9 cellular contexts compared by ENCODE assay signal in genomic region chr7:29337628-29338116, GRCh38.
A peak's percentile ranks its signal among the peaks of the same experiment; 100 is the strongest.
DNase-seq lines count a peak whose midpoint lies in the region; ATAC-seq, FAIRE-seq and TF ChIP-seq lines count a peak whose summit lies in the region.
"Had no signal": no experiment of that assay in that cellular context is flagged by ENCODE, and none has a peak within 500 bp of the region (broad histone marks: within the 10 kb centered on the region; RNA-seq: fewer than 3 reads in every experiment).

No MANE protein-coding gene starts in this region.

- intact Hi-C loops in activated T-helper 1 cell treated with anti-CD3 and anti-CD28 coated beads, Interleukin-12 subunit alpha, Interleukin-12 subunit beta, Interleukin-2, Interleukin-4 antibody, amounts not matched to agents 30 ng/mL and 10 ng/mL and 1 ng/mL, durations not matched to agents 14 hours and 24 hours and 36 hours (cut with micrococcal nuclease), result no loop called here
- intact Hi-C loops in HepG2 (cut with micrococcal nuclease; ENCODE audit: unreplicated experiment), result loop anchor here (1.0 to 5.0 kb wide), 3 partner anchors 90 to 147 kb away; no protein-coding TSS in a partner anchor

- no peak overlapping the region for H2AFZ ChIP-seq in HepG2 (ENCODE audit: low read length)
- H2AFZ ChIP-seq: parathyroid adenoma had no signal

- BruUV-seq in HepG2 (replicated peaks; lab: Mats Ljungman, UMichigan), result no TSS peak

- H3K36me3 ChIP-seq in HepG2 (replicated peaks in 1 of 2; ENCODE audit: control insufficient read depth in 1 of 2, insufficient read depth in 2 of 2, low read length in 2 of 2), result no peaks in the 10 kb centered on the region

- H3K4me2 ChIP-seq in HepG2 (ENCODE audit: low read depth, low read length), result peak overlapping the region; percentile 69

- H3K27ac Mint-ChIP-seq in activated T-helper 1 cell treated with anti-CD3 and anti-CD28 coated beads, Interleukin-12 subunit alpha, Interleukin-12 subunit beta, Interleukin-2, Interleukin-4 antibody, amounts not matched to agents 30 ng/mL and 10 ng/mL and 1 ng/mL, durations not matched to agents 14 hours and 24 hours and 36 hours, result peak overlapping the region; percentile 6

- CTCF ChIA-PET in HepG2 (lab: Yijun Ruan, JAX; ENCODE audit: low intra/inter-chr PET ratio, low total read pairs), result no interaction called here

- H3K27ac ChIP-seq in 22Rv1 (peak overlapping the region; percentile 45), HepG2 (ENCODE audit: extremely low read length, insufficient read depth, low read length) (peak overlapping the region; percentile 56)
- H3K27ac ChIP-seq: parathyroid adenoma had no signal

- H3K27me3 ChIP-seq in HepG2 (ENCODE audit: control insufficient read depth in 1 of 2, insufficient read depth in 2 of 2, low read length in 2 of 2), result no peaks in the 10 kb centered on the region

- peaks cover 20% of the 10 kb centered on the region for H3K79me2 ChIP-seq in HepG2 (ENCODE audit: insufficient read depth, low read length)
- H3K79me2 ChIP-seq: parathyroid adenoma had no signal

- H3K9me3 Mint-ChIP-seq in activated T-helper 1 cell treated with anti-CD3 and anti-CD28 coated beads, Interleukin-12 subunit alpha, Interleukin-12 subunit beta, Interleukin-2, Interleukin-4 antibody, amounts not matched to agents 30 ng/mL and 10 ng/mL and 1 ng/mL, durations not matched to agents 14 hours and 24 hours and 36 hours, result no peaks in the 10 kb centered on the region

- no peaks in the 10 kb centered on the region for H3K9me3 ChIP-seq in HepG2 (ENCODE audit: low read length)

- H3K36me3 Mint-ChIP-seq in activated T-helper 1 cell treated with anti-CD3 and anti-CD28 coated beads, Interleukin-12 subunit alpha, Interleukin-12 subunit beta, Interleukin-2, Interleukin-4 antibody, amounts not matched to agents 30 ng/mL and 10 ng/mL and 1 ng/mL, durations not matched to agents 14 hours and 24 hours and 36 hours (ENCODE audit: low read depth), result no peaks in the 10 kb centered on the region

- peaks cover 86% of the 10 kb centered on the region for H3K4me1 ChIP-seq in HepG2 (ENCODE audit: insufficient read depth, low read length)
- H3K4me1 ChIP-seq: parathyroid adenoma had no signal

- H3K27me3 Mint-ChIP-seq in activated T-helper 1 cell treated with anti-CD3 and anti-CD28 coated beads, Interleukin-12 subunit alpha, Interleukin-12 subunit beta, Interleukin-2, Interleukin-4 antibody, amounts not matched to agents 30 ng/mL and 10 ng/mL and 1 ng/mL, durations not matched to agents 14 hours and 24 hours and 36 hours (ENCODE audit: insufficient read depth), result peaks cover 5% of the 10 kb centered on the region

- 51% methylated on average over 3 of the region's 3 CpGs for WGBS in HepG2 (ENCODE audit: low lambda C conversion rate)

- H3K9ac ChIP-seq in HepG2 (ENCODE audit: insufficient read depth, low read depth, low read length), result no peak overlapping the region
- H3K9ac ChIP-seq: parathyroid adenoma had no signal

- FAIRE-seq in HepG2 (lab: Jason Lieb, UNC), result no peak

- no peak overlapping the region for H3K4me3 Mint-ChIP-seq in activated T-helper 1 cell treated with anti-CD3 and anti-CD28 coated beads, Interleukin-12 subunit alpha, Interleukin-12 subunit beta, Interleukin-2, Interleukin-4 antibody, amounts not matched to agents 30 ng/mL and 10 ng/mL and 1 ng/mL, durations not matched to agents 14 hours and 24 hours and 36 hours

- TF ChIP-seq POLR2A in HepG2 (IDR thresholded peaks at IDR 0.05; ENCODE audit: insufficient read depth in 1 of 2, low read depth in 2 of 2, low read length in 2 of 2), result no peak

- no peak for TF ChIP-seq CTCF in 22Rv1 (IDR thresholded peaks at IDR 0.05)
- no peak for TF ChIP-seq CTCF in HepG2 (CRISPR knock-in tag; IDR thresholded peaks at IDR 0.05)

- no peak; the same call in 2 of the 3 replicates for ATAC-seq in HepG2
- ATAC-seq in GM19328 (IDR thresholded peaks at IDR 0.05; ENCODE audit: unreplicated experiment), result no peak

- peak overlapping the region in 2 of 3 experiments; percentile 1 to 9; a peak in 2 of 6 replicates for H3K4me3 ChIP-seq in HepG2 (replicated peaks in 1 of 3; ENCODE audit: insufficient read depth in 1 of 3, low read depth in 2 of 3, low read length in 3 of 3)

- no peak for TF ChIP-seq RAD21 in HepG2 (CRISPR knock-in tag; IDR thresholded peaks at IDR 0.05)

- in situ Hi-C loops in HepG2 (cut with HindIII; ENCODE audit: extremely low pct_ligation_motif_present, low pct_unique_long_range_greater_than_20kb), result loop anchor here (5.0 kb wide), 1 partner anchor 145 kb away; the partner anchor contains the start of gene CHN2

- DNase-seq in H4 (ENCODE audit: low spot score) (peak; percentile 69), HepG2 (ENCODE audit: low spot score) (no peak), hippocampal formation (lab: John Stamatoyannopoulos, UW) (no peak), LoVo (ENCODE audit: low spot score) (no peak), GOT3 (lab: John Stamatoyannopoulos, UW) (no peak)
- DNase-seq in activated T-helper 1 cell treated with anti-CD3 and anti-CD28 coated beads, Interleukin-12 subunit alpha, Interleukin-12 subunit beta, Interleukin-2, Interleukin-4 antibody, amounts not matched to agents 30 ng/mL and 10 ng/mL and 1 ng/mL, durations not matched to agents 14 hours and 24 hours and 36 hours (ENCODE audit: low spot score), result peak; percentile 8

- no peak for TF ChIP-seq EP300 in HepG2 (IDR thresholded peaks at IDR 0.05; ENCODE audit: low read depth in 2 of 2, low read length in 2 of 2)
- TF ChIP-seq EP300 in HepG2 (CRISPR knock-in tag; IDR thresholded peaks at IDR 0.05; ENCODE audit: borderline replicate concordance), result no peak

- 0 out of 2 replicates have a peak, but pooled peaks cover 5% of the 10 kb centered on the region for H4K20me1 ChIP-seq in HepG2 (ENCODE audit: insufficient read depth, low read length)

- peaks cover 16% of the 10 kb centered on the region for H3K4me1 Mint-ChIP-seq in activated T-helper 1 cell treated with anti-CD3 and anti-CD28 coated beads, Interleukin-12 subunit alpha, Interleukin-12 subunit beta, Interleukin-2, Interleukin-4 antibody, amounts not matched to agents 30 ng/mL and 10 ng/mL and 1 ng/mL, durations not matched to agents 14 hours and 24 hours and 36 hours (ENCODE audit: low read depth)

- POLR2A ChIA-PET in HepG2 (lab: Yijun Ruan, JAX), result interaction anchor here (2.3 kb wide), 1 partner anchor 148 kb away, joined by 14 read pairs; no protein-coding TSS in a partner anchor

TF ChIP-seq in HepG2, 621 proteins besides CTCF, POLR2A, EP300 and RAD21 (continues in another document):
- TF ChIP-seq TERF1 (CRISPR knock-in tag; IDR thresholded peaks at IDR 0.05) (no peak), CBX2 (IDR thresholded peaks at IDR 0.05; ENCODE audit: low read depth, low read length) (no peak), CBX2 (CRISPR knock-in tag; IDR thresholded peaks at IDR 0.05; ENCODE audit: low read depth) (no peak), RFX1 (IDR thresholded peaks at IDR 0.05) (no peak), ZNF530 (CRISPR knock-in tag; IDR thresholded peaks at IDR 0.05; ENCODE audit: low read depth) (no peak), PCBP1 (IDR thresholded peaks at IDR 0.05; ENCODE audit: borderline replicate concordance, low read depth, low read length) (no peak), BCLAF1 (IDR thresholded peaks at IDR 0.05) (no peak), PCBP2 (optimal IDR thresholded peaks at IDR 0.05; ENCODE audit: low read depth, low read length, poor library complexity, severe bottlenecking) (no peak)

Comparison
In these comparisons a context has a peak if more than half of its experiments do, and no peak if none do; other contexts are left out.
1. DNase-seq: peak in H4 (single experiment) and activated T-helper 1 cell treated with anti-CD3 and anti-CD28 coated beads, Interleukin-12 subunit alpha, Interleukin-12 subunit beta, Interleukin-2, Interleukin-4 antibody, amounts not matched to agents 30 ng/mL and 10 ng/mL and 1 ng/mL, durations not matched to agents 14 hours and 24 hours and 36 hours (single experiment); none in HepG2 (single experiment), hippocampal formation (0 of 2), LoVo (single experiment) and GOT3 (single experiment).